ENCODE assay signal across 1 cellular context in the genomic region with DNA sequence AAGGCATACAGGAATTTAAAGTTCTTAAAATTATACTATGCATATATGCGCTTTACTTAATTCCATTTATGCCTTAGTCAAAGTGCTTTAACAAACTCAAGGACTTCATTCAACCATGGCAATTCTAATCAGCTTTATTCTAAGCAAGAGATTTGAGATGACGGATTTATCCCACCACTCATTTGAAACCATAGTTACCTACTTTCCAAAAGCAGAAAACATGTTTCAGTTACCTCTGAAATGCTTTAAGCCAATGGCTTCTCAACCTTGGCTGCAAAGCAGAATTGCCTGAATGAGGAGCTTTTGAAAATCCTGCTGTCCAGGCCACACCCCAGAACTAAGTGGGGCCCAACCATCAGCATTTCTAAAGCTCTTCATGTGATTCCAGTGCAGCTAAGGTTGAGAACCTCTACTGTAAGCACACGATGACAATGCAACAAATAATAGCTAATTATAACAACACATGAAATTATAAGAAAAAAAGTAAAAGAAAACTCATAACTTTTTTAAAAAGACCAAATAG.
TF ChIP-seq lines count a peak whose summit lies in the region.

No MANE protein-coding gene starts in this region.

TF ChIP-seq in K562, 482 proteins besides CTCF, POLR2A, EP300 and RAD21:
- TF ChIP-seq, protein P1, sequence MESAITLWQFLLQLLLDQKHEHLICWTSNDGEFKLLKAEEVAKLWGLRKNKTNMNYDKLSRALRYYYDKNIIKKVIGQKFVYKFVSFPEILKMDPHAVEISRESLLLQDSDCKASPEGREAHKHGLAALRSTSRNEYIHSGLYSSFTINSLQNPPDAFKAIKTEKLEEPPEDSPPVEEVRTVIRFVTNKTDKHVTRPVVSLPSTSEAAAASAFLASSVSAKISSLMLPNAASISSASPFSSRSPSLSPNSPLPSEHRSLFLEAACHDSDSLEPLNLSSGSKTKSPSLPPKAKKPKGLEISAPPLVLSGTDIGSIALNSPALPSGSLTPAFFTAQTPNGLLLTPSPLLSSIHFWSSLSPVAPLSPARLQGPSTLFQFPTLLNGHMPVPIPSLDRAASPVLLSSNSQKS (CRISPR knock-in tag; IDR thresholded peaks at IDR 0.05), result no peak
- TF ChIP-seq ETV1 (tag; conservative IDR thresholded peaks at IDR 0.05; ENCODE audit: low read depth), result no peak
- TF ChIP-seq MAFG (tag; conservative IDR thresholded peaks at IDR 0.05), result peak; percentile 35
- TF ChIP-seq ZNF778 (CRISPR knock-in tag; IDR thresholded peaks at IDR 0.05), result no peak
- no peak for TF ChIP-seq MYNN (IDR thresholded peaks at IDR 0.05)
- no peak for TF ChIP-seq MYNN (CRISPR knock-in tag; IDR thresholded peaks at IDR 0.05)
- TF ChIP-seq SP1 (CRISPR knock-in tag; IDR thresholded peaks at IDR 0.05), result no peak
- TF ChIP-seq CEBPG (CRISPR knock-in tag; IDR thresholded peaks at IDR 0.05), result no peak
- TF ChIP-seq CEBPG (tag; conservative IDR thresholded peaks at IDR 0.05 in 1 of 2, IDR thresholded peaks at IDR 0.05 in 1 of 2), result no peak
- no peak for TF ChIP-seq HCFC1 (IDR thresholded peaks at IDR 0.05; ENCODE audit: low read depth, low read length)
